17 cellular contexts compared by ENCODE assay signal in genomic region chr4:101813604-101814003, GRCh38. TPM values are rescaled to one million over a fixed set of nuclear protein-coding genes. Genes with fewer than 3 reads are reported as not detected.
DNase-seq lines count a peak whose midpoint lies in the region; ATAC-seq and TF ChIP-seq lines count a peak whose summit lies in the region.
"Had no signal": no experiment of that assay in that cellular context is flagged by ENCODE, and none has a peak within 500 bp of the region (broad histone marks: within the 10 kb centered on the region; RNA-seq: fewer than 3 reads in every experiment).

No MANE protein-coding gene starts in this region.

- peak overlapping the region; percentile 77 to 99 (median 93) for H3K27ac Mint-ChIP-seq in IgD-negative memory B cell
- peak overlapping the region; percentile 95 for H3K27ac Mint-ChIP-seq in stimulated activated memory B cell treated with anti-CD40 and anti-IgM and Interleukin-4, amounts not matched to agents 10 μg/mL and 1 μg/mL and 100 μg/mL, for 72 hours
- H3K27ac Mint-ChIP-seq: activated T-helper 17 cell treated with anti-CD3 and anti-CD28 coated beads, Interleukin-2, amount 50 U/mL, for 72 hours; H9 had no signal

- no peak for DNase-seq in DMS79 (lab: John Stamatoyannopoulos, UW)
- no peak for DNase-seq in omental fat pad (ENCODE audit: low spot score)
- DNase-seq in foreskin fibroblast, result no peak
- no peak for DNase-seq in NCI-H82 treated with DMSO at 0.1 percent for 48 hours (lab: John Stamatoyannopoulos, UW; ENCODE audit: unreplicated experiment)
- DNase-seq: activated CD4-positive, alpha-beta T cell treated with anti-CD3 and anti-CD28 coated beads for 48 hours; H9; mammary epithelial cell; NCI-H1092; NCI-H748 treated with DMSO at 0.1 percent for 48 hours; stimulated activated CD4-positive, alpha-beta T cell treated with anti-CD3 and anti-CD28 coated beads, Interleukin-1b, Interleukin-23, amount 100 ng/mL, for 48 hours; stimulated activated naive CD4-positive, alpha-beta T cell treated with Interleukin-2 at 50 U/mL for 16 hours had no signal

- H3K4me3 ChIP-seq in foreskin fibroblast (ENCODE audit: low read depth in 1 of 2, low read length in 2 of 2), result no peak overlapping the region
- H3K4me3 ChIP-seq: SK-N-MC had no signal

- peaks cover 2% of the 10 kb centered on the region for H3K27me3 Mint-ChIP-seq in IgD-negative memory B cell
- H3K27me3 Mint-ChIP-seq in stimulated activated memory B cell treated with anti-CD40 and anti-IgM and Interleukin-4, amounts not matched to agents 10 μg/mL and 1 μg/mL and 100 μg/mL, for 72 hours, result no peaks in the 10 kb centered on the region
- H3K27me3 Mint-ChIP-seq: activated T-helper 17 cell treated with anti-CD3 and anti-CD28 coated beads, Interleukin-2, amount 50 U/mL, for 72 hours had no signal

- H3K36me3 Mint-ChIP-seq in IgD-negative memory B cell, result peaks cover 30% of the 10 kb centered on the region
- H3K36me3 Mint-ChIP-seq in stimulated activated memory B cell treated with anti-CD40 and anti-IgM and Interleukin-4, amounts not matched to agents 10 μg/mL and 1 μg/mL and 100 μg/mL, for 72 hours, result peaks cover 15% of the 10 kb centered on the region

- peaks cover 35 to 50% (median 49%) of the 10 kb centered on the region in 3 donors for H3K4me1 Mint-ChIP-seq in IgD-negative memory B cell
- peaks cover 50% of the 10 kb centered on the region for H3K4me1 Mint-ChIP-seq in stimulated activated memory B cell treated with anti-CD40 and anti-IgM and Interleukin-4, amounts not matched to agents 10 μg/mL and 1 μg/mL and 100 μg/mL, for 72 hours
- H3K4me1 Mint-ChIP-seq: activated T-helper 17 cell treated with anti-CD3 and anti-CD28 coated beads, Interleukin-2, amount 50 U/mL, for 72 hours; H9 had no signal

- H3K9me3 Mint-ChIP-seq in IgD-negative memory B cell, result peaks cover 0 to 2% (median 0%) of the 10 kb centered on the region in 3 donors
- peaks cover under 1% of the 10 kb centered on the region for H3K9me3 Mint-ChIP-seq in stimulated activated memory B cell treated with anti-CD40 and anti-IgM and Interleukin-4, amounts not matched to agents 10 μg/mL and 1 μg/mL and 100 μg/mL, for 72 hours
- H3K9me3 Mint-ChIP-seq: activated T-helper 17 cell treated with anti-CD3 and anti-CD28 coated beads, Interleukin-2, amount 50 U/mL, for 72 hours; H9 had no signal

- ATAC-seq in GM18870 (IDR thresholded peaks at IDR 0.05; ENCODE audit: unreplicated experiment) (peak; percentile 57), HG02642 (IDR thresholded peaks at IDR 0.05; ENCODE audit: poor library complexity, unreplicated experiment) (peak; percentile 70), omental fat pad (ENCODE audit: low FRiP score) (no peak)
- peak; percentile 100 for ATAC-seq in stimulated activated memory B cell treated with anti-CD40 and anti-IgM and Interleukin-4, amounts not matched to agents 10 μg/mL and 1 μg/mL and 100 μg/mL, for 72 hours
- ATAC-seq: activated T-helper 17 cell treated with anti-CD3 and anti-CD28 coated beads, Interleukin-2, amount 50 U/mL, for 72 hours had no signal

- peak overlapping the region; percentile 87 to 96 (median 92) for H3K4me3 Mint-ChIP-seq in IgD-negative memory B cell
- peak overlapping the region; percentile 79 for H3K4me3 Mint-ChIP-seq in stimulated activated memory B cell treated with anti-CD40 and anti-IgM and Interleukin-4, amounts not matched to agents 10 μg/mL and 1 μg/mL and 100 μg/mL, for 72 hours
- H3K4me3 Mint-ChIP-seq: activated T-helper 17 cell treated with anti-CD3 and anti-CD28 coated beads, Interleukin-2, amount 50 U/mL, for 72 hours; H9 had no signal

- no peak for TF ChIP-seq CTCF in omental fat pad (IDR thresholded peaks at IDR 0.05)
- TF ChIP-seq CTCF in foreskin fibroblast (IDR thresholded peaks at IDR 0.05; ENCODE audit: low read depth, low read length), result no peak

RNA-seq across cellular contexts. Expression of gene BANK1, which starts 23.1 kb away (rescaled TPM):
- polyA plus RNA-seq in IgD-negative memory B cell, result 599 TPM
- 1 to 10 TPM; 3.2 to 7.7 (median 6.9) TPM for total RNA-seq in omental fat pad
